26 cellular contexts compared by ENCODE assay signal in the genomic region with DNA sequence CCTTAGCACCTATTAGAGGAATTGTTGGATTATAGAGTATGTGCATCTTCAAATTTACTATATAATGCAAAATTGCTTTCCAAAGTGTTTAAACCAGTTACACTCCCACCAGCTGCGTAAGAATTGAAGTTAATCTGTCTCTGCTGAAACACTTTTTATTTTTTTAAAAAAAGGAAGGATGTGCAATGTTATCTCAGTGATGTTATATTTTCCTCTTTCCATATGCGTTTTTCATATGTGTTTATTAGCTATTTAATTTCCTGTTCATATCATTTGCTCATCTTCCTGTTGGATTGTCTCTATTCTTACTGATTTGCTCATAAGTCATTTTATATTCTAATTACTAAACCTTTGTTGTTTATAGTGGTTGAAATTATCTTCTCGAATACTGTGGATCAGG.
"Had no signal": no experiment of that assay in that cellular context is flagged by ENCODE, and none has a peak within 500 bp of the region (broad histone marks: within the 10 kb centered on the region; RNA-seq: fewer than 3 reads in every experiment).

No MANE protein-coding gene starts in this region.

- DNase-seq: activated effector memory CD4-positive, alpha-beta T cell treated with anti-CD3 and anti-CD28 coated beads, Interleukin-2, amount 50 U/mL, for 16 hours; activated effector memory CD4-positive, alpha-beta T cell treated with Interleukin-2 at 50 U/mL for 16 hours; activated gamma-delta T cell; activated gamma-delta T cell treated with Interleukin-2 at 50 U/mL for 16 hours; activated naive CD4-positive, alpha-beta T cell; activated naive CD4-positive, alpha-beta T cell treated with anti-CD3 and anti-CD28 coated beads for 36 hours; activated naive CD4-positive, alpha-beta T cell treated with anti-CD3 and anti-CD28 coated beads, Interleukin-2, amount 10 ng/mL, durations not matched to agents 7 days and 5 days; activated naive CD4-positive, alpha-beta T cell treated with anti-CD3 and anti-CD28 coated beads, Interleukin-2, amount 50 U/mL, for 16 hours; activated naive CD4-positive, alpha-beta T cell treated with Interleukin-2 at 50 U/mL for 16 hours; activated naive CD8-positive, alpha-beta T cell treated with anti-CD3 and anti-CD28 coated beads for 36 hours; activated naive CD8-positive, alpha-beta T cell treated with anti-CD3 and anti-CD28 coated beads, Interleukin-2, amount 10 ng/mL, durations not matched to agents 7 days and 5 days; activated naive CD8-positive, alpha-beta T cell treated with anti-CD3 and anti-CD28 coated beads, Interleukin-2, amount 50 U/mL, for 24 hours; activated T-cell treated with anti-CD3 and anti-CD28 coated beads, Interleukin-2, amount 50 U/mL, for 24 hours; activated T-cell treated with anti-CD3 and anti-CD28 coated beads, Interleukin-2, amount 50 U/mL, for 4 hours; activated T-cell treated with anti-CD3 and anti-CD28 coated beads, Interleukin-2, amount 50 U/mL, for 48 hours; activated T-cell treated with anti-CD3 and anti-CD28 coated beads, Interleukin-2, amount 50 U/mL, for 72 hours; adrenal gland; amniotic stem cell; amygdala; anterior cingulate cortex; aorta; body of pancreas; brain microvascular endothelial cell; caudate nucleus; central memory CD4-positive, alpha-beta T cell; cerebellar nuclear complex had no signal
